Comparison of ENCODE assay signal across 8 cellular contexts in genomic region chr2:106193491-106193976, GRCh38. TPM values are rescaled to one million over a fixed set of nuclear protein-coding genes. Genes with fewer than 3 reads are reported as not detected.
DNase-seq lines count a peak whose midpoint lies in the region; ATAC-seq and TF ChIP-seq lines count a peak whose summit lies in the region.

No MANE protein-coding gene starts in this region.

- H3K9me3 ChIP-seq in effector memory CD4-positive, alpha-beta T cell (ENCODE audit: control insufficient read depth, low read length), result no peaks in the 10 kb centered on the region
- H3K9me3 ChIP-seq in muscle layer of duodenum (ENCODE audit: control insufficient read depth in 1 of 2, low read length in 2 of 2), result no peaks in the 10 kb centered on the region
- no peaks in the 10 kb centered on the region for H3K9me3 ChIP-seq in suprapubic skin

- H3K36me3 Mint-ChIP-seq in T-helper 2 cell treated with Interferon-gamma antibody and Interleukin-4, amounts not matched to agents 5 μg/mL and 100 μg/mL, for 36 hours (ENCODE audit: low read depth), result peaks cover 15% of the 10 kb centered on the region

- peak overlapping the region; percentile 76 for H3K27ac ChIP-seq in effector memory CD4-positive, alpha-beta T cell (ENCODE audit: insufficient read depth, low read length, poor library complexity, severe bottlenecking)
- H3K27ac ChIP-seq in muscle layer of duodenum (ENCODE audit: low read length) (no peak overlapping the region), suprapubic skin (peak overlapping the region; percentile 55)

- TF ChIP-seq EP300 in suprapubic skin (IDR thresholded peaks at IDR 0.05), result no peak

- peak overlapping the region; percentile 3 for H3K27ac Mint-ChIP-seq in T-helper 2 cell treated with Interferon-gamma antibody and Interleukin-4, amounts not matched to agents 5 μg/mL and 100 μg/mL, for 36 hours

- DNase-seq in AG08396 (ENCODE audit: low spot score) (peak; percentile 28), suprapubic skin (ENCODE audit: low spot score in 2 of 2) (peak; percentile 72 to 81), DMS153 (lab: John Stamatoyannopoulos, UW) (no peak)
- DNase-seq in T-helper 2 cell treated with Interferon-gamma antibody and Interleukin-4, amounts not matched to agents 5 μg/mL and 100 μg/mL, for 36 hours (ENCODE audit: low spot score), result peak; percentile 24
- DNase-seq in effector memory CD4-positive, alpha-beta T cell, result no peak

- H3K27me3 ChIP-seq in effector memory CD4-positive, alpha-beta T cell (replicated peaks; ENCODE audit: control insufficient read depth, insufficient read depth, low read length, poor library complexity, severe bottlenecking), result no peaks in the 10 kb centered on the region
- no peaks in the 10 kb centered on the region for H3K27me3 ChIP-seq in muscle layer of duodenum (ENCODE audit: low read depth, low read length)
- no peaks in the 10 kb centered on the region for H3K27me3 ChIP-seq in suprapubic skin

- H3K4me3 Mint-ChIP-seq in T-helper 2 cell treated with Interferon-gamma antibody and Interleukin-4, amounts not matched to agents 5 μg/mL and 100 μg/mL, for 36 hours, result peak overlapping the region; percentile 84

- 0% methylated on average over 7 of the region's 53 CpGs for WGBS in suprapubic skin

- no peaks in the 10 kb centered on the region for H3K9me3 Mint-ChIP-seq in T-helper 2 cell treated with Interferon-gamma antibody and Interleukin-4, amounts not matched to agents 5 μg/mL and 100 μg/mL, for 36 hours

- H3K36me3 ChIP-seq in effector memory CD4-positive, alpha-beta T cell (ENCODE audit: control insufficient read depth, insufficient read depth, low read length), result no peaks in the 10 kb centered on the region
- H3K36me3 ChIP-seq in muscle layer of duodenum (ENCODE audit: control insufficient read depth in 1 of 2, insufficient read depth in 2 of 2, low read length in 2 of 2) (no peaks in the 10 kb centered on the region), suprapubic skin (no peaks in the 10 kb centered on the region)

- TF ChIP-seq CTCF in suprapubic skin (IDR thresholded peaks at IDR 0.05), result no peak

- peak; percentile 25 for ATAC-seq in GM19025 (IDR thresholded peaks at IDR 0.05; ENCODE audit: low read depth, unreplicated experiment)
- ATAC-seq in HG03103 (IDR thresholded peaks at IDR 0.05; ENCODE audit: low read depth, unreplicated experiment), result peak; percentile 28

- peaks cover 35% of the 10 kb centered on the region for H3K4me1 Mint-ChIP-seq in T-helper 2 cell treated with Interferon-gamma antibody and Interleukin-4, amounts not matched to agents 5 μg/mL and 100 μg/mL, for 36 hours (ENCODE audit: low read depth)

- no peak for TF ChIP-seq POLR2A in suprapubic skin (IDR thresholded peaks at IDR 0.05)

- H3K27me3 Mint-ChIP-seq in T-helper 2 cell treated with Interferon-gamma antibody and Interleukin-4, amounts not matched to agents 5 μg/mL and 100 μg/mL, for 36 hours (ENCODE audit: low read depth), result peaks cover 3% of the 10 kb centered on the region

- peaks cover 19% of the 10 kb centered on the region for H3K4me1 ChIP-seq in effector memory CD4-positive, alpha-beta T cell (ENCODE audit: control insufficient read depth, insufficient read depth, low read length, poor library complexity, severe bottlenecking)
- H3K4me1 ChIP-seq in muscle layer of duodenum (ENCODE audit: control insufficient read depth in 1 of 2, insufficient read depth in 2 of 2, low read length in 2 of 2) (peaks cover 5 to 31% of the 10 kb centered on the region in 2 donors), suprapubic skin (peaks cover 30% of the 10 kb centered on the region)

- peak overlapping the region; percentile 78 for H3K4me3 ChIP-seq in effector memory CD4-positive, alpha-beta T cell (ENCODE audit: insufficient read depth, low read depth, low read length, poor library complexity, severe bottlenecking)
- peak overlapping the region; percentile 68 to 78 for H3K4me3 ChIP-seq in muscle layer of duodenum (ENCODE audit: low read depth in 1 of 2, low read length in 2 of 2)
- peak overlapping the region; percentile 67 for H3K4me3 ChIP-seq in suprapubic skin

RNA-seq across cellular contexts. Expression of gene UXS1, which starts 0.6 kb away (rescaled TPM):
- 10 to 100 TPM; 24.6 to 73.3 (median 58.7) TPM for total RNA-seq in suprapubic skin

Comparison
In these comparisons a context has a peak if more than half of its experiments do, and no peak if none do; other contexts are left out.
1. DNase-seq: peak in AG08396 (single experiment), T-helper 2 cell treated with Interferon-gamma antibody and Interleukin-4, amounts not matched to agents 5 μg/mL and 100 μg/mL, for 36 hours (single experiment) and suprapubic skin (2 of 2); none in effector memory CD4-positive, alpha-beta T cell (0 of 3) and DMS153 (single experiment).
2. Peak in every context shown above with its lines, with median percentiles within 50 percentile points of each other: H3K4me3 ChIP-seq.